35 cellular contexts compared by ENCODE assay signal in genomic region chr2:211205358-211205757, GRCh38.
"Had no signal": no experiment of that assay in that cellular context is flagged by ENCODE, and none has a peak within 500 bp of the region (broad histone marks: within the 10 kb centered on the region; RNA-seq: fewer than 3 reads in every experiment).

No MANE protein-coding gene starts in this region.

- H3K9me3 ChIP-seq: MG63 had no signal

- H3K4me3 ChIP-seq: MG63 had no signal

- DNase-seq: Karpas-422, Kasumi-1, MG63, MV-4-11, NCI-H1048, NCI-H1092, NCI-H1092 treated with DMSO at 0.1 percent for 48 hours, NCI-H1105, NCI-H1105 treated with DMSO at 0.1 percent for 48 hours, NCI-H1417, NCI-H1417 treated with DMSO at 0.1 percent for 48 hours, NCI-H1436, NCI-H1436 treated with DMSO at 0.1 percent for 48 hours, NCI-H146, NCI-H1694, NCI-H1694 treated with DMSO at 0.1 percent for 48 hours, NCI-H187, NCI-H187 treated with DMSO at 0.1 percent for 48 hours, NCI-H1930, NCI-H2029, NCI-H2029 treated with DMSO at 0.1 percent for 48 hours, NCI-H2081, NCI-H2081 treated with DMSO at 0.1 percent for 48 hours, NCI-H2107, NCI-H2171, NCI-H2171 treated with DMSO at 0.1 percent for 48 hours, NCI-H2227 treated with DMSO at 0.1 percent for 48 hours, NCI-H226, NCI-H345, NCI-H446, NCI-H446 treated with DMSO at 0.1 percent for 48 hours, NCI-H510A, NCI-H510A treated with DMSO at 0.1 percent for 48 hours, NCI-H524, NCI-H524 treated with DMSO at 0.1 percent for 48 hours had no signal

- H3K27me3 ChIP-seq: MG63 had no signal

- H3K36me3 ChIP-seq: MG63 had no signal
